In genomic region chr2:45578056-45578843, GRCh38 we compare ENCODE assay signal across 8 cellular contexts. TPM values are rescaled to one million over a fixed set of nuclear protein-coding genes. Genes with fewer than 3 reads are reported as not detected.
DNase-seq lines count a peak whose midpoint lies in the region; ATAC-seq lines count a peak whose summit lies in the region.

No MANE protein-coding gene starts in this region.

- peak; percentile 45 for DNase-seq in DMS53 (lab: John Stamatoyannopoulos, UW)
- DNase-seq in DMS53 treated with DMSO at 0.1 percent for 48 hours (lab: John Stamatoyannopoulos, UW; ENCODE audit: unreplicated experiment): no peak
- peak; percentile 34 for DNase-seq in M059J (ENCODE audit: low read depth)
- no peak for DNase-seq in activated naive CD4-positive, alpha-beta T cell treated with anti-CD3 and anti-CD28 coated beads, Interleukin-2, amount 50 U/mL, for 72 hours (ENCODE audit: low spot score in 2 of 2)
- peak; percentile 12 for DNase-seq in medulla oblongata (ENCODE audit: extremely low spot score)
- DNase-seq in NCI-H345 (lab: John Stamatoyannopoulos, UW): no peak
- no peak for DNase-seq in amygdala (lab: John Stamatoyannopoulos, UW)

- peaks cover 0 to 5% of the 10 kb centered on the region in 2 donors for H3K36me3 Mint-ChIP-seq in activated naive CD4-positive, alpha-beta T cell treated with anti-CD3 and anti-CD28 coated beads, Interleukin-2, amount 50 U/mL, for 72 hours

- peak; percentile 61 to 64 for ATAC-seq in activated naive CD4-positive, alpha-beta T cell treated with anti-CD3 and anti-CD28 coated beads, Interleukin-2, amount 50 U/mL, for 72 hours
- ATAC-seq in HG03571 (IDR thresholded peaks at IDR 0.05; ENCODE audit: unreplicated experiment): no peak

- no peaks in the 10 kb centered on the region for H3K9me3 Mint-ChIP-seq in activated naive CD4-positive, alpha-beta T cell treated with anti-CD3 and anti-CD28 coated beads, Interleukin-2, amount 50 U/mL, for 72 hours

- no peak overlapping the region for H3K27ac Mint-ChIP-seq in activated naive CD4-positive, alpha-beta T cell treated with anti-CD3 and anti-CD28 coated beads, Interleukin-2, amount 50 U/mL, for 72 hours

RNA-seq across cellular contexts. Expression of gene SRBD1, which starts 32.8 kb away (rescaled TPM):
- 9.8 and 18.2 TPM in 2 replicates for total RNA-seq in M059J (2014; rRNA removed; shearing (Covaris generic))
- total RNA-seq in activated naive CD4-positive, alpha-beta T cell treated with anti-CD3 and anti-CD28 coated beads, Interleukin-2, amount 50 U/mL, for 72 hours: 10 to 100 TPM; 18.1 to 20.4 TPM

Comparison
In these comparisons a context has a peak if more than half of its experiments do, and no peak if none do; other contexts are left out.
1. DNase-seq: peak in DMS53 (single experiment), M059J (single experiment) and medulla oblongata (single experiment); none in DMS53 treated with DMSO at 0.1 percent for 48 hours (single experiment), activated naive CD4-positive, alpha-beta T cell treated with anti-CD3 and anti-CD28 coated beads, Interleukin-2, amount 50 U/mL, for 72 hours (0 of 2), NCI-H345 (single experiment) and amygdala (0 of 56).